ENCODE assay signal across 9 cellular contexts in the genomic region with DNA sequence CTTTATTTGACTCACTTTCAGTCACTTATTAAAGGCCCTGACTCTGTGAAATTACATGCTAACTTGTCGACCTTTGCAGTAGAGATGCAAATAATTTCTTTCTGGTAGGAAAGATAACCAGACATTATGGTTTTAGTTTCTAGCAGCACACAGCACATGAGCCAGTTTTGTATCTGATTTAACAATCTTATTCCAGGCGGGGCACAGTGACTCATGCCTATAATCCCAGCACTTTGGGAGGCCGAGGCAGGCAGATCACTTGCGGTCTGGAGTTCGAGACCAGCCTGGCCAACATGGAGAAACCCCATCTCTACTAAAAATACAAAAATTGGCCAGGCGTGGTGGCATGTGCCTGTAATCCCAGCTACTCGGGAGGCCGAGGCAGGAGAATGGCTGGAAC. TPM values are rescaled to one million over a fixed set of nuclear protein-coding genes. Genes with fewer than 3 reads are reported as not detected.
"Had no signal": no experiment of that assay in that cellular context is flagged by ENCODE, and none has a peak within 500 bp of the region (broad histone marks: within the 10 kb centered on the region; RNA-seq: fewer than 3 reads in every experiment).

No MANE protein-coding gene starts in this region.

RNA-seq across cellular contexts. Expression of a gene that starts 27.3 kb away (rescaled TPM):
- total RNA-seq: naive thymus-derived CD4-positive, alpha-beta T cell; natural killer cell; occipital lobe; progenitor cell of endocrine pancreas; renal cortical epithelial cell had no signal
- polyA plus RNA-seq: naive thymus-derived CD4-positive, alpha-beta T cell; neural cell had no signal

RNA-seq across cellular contexts. Expression of a gene that starts 47.9 kb away (rescaled TPM):
- total RNA-seq: naive thymus-derived CD4-positive, alpha-beta T cell; natural killer cell; psoas muscle; renal cortical epithelial cell; skeletal muscle tissue; vagina had no signal
